Comparison of ENCODE assay signal across 23 cellular contexts in the genomic region with DNA sequence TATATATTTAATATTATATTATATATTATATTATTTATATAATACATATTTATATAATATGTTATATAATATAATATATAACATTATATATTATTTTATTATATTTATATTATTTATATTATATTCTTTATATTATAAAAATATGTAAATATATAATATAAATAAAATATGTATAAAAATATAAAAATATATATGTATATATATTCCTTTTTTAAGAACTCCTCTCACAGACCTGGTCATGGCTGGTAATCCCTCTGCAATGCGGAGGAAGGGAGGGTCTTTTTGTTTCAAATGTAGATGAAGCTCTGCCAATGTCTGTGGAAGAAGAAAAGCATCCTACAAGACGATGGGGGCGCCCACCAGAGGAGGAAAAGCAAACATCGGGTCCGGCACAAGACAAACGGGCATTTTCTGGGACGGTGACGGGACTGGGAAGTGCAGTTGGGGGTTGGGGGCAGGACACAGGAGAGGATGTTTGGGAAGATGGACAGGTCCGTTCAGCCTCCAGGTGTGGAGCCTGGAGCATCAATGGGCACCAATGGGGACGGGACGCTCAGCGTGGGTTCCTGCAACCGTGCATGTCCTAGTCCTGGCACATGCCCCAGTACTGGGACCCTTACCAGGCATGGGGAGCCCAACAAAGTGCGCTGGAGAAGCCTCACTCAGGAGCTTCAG.
"Had no signal": no experiment of that assay in that cellular context is flagged by ENCODE, and none has a peak within 500 bp of the region (broad histone marks: within the 10 kb centered on the region; RNA-seq: fewer than 3 reads in every experiment).

No MANE protein-coding gene starts in this region.

- H3K4me1 Mint-ChIP-seq: activated B cell treated with CpG ODN at 0.5 μM for 24 hours; activated naive CD8-positive, alpha-beta T cell treated with anti-CD3 and anti-CD28 coated beads for 36 hours; central memory CD8-positive, alpha-beta T cell; naive thymus-derived CD4-positive, alpha-beta T cell had no signal

- ATAC-seq: activated T-cell treated with anti-CD3 and anti-CD28 coated beads, Interleukin-2, amount 50 U/mL, for 4 hours; effector memory CD8-positive, alpha-beta T cell; heart left ventricle; left lobe of liver; lower lobe of right lung; naive thymus-derived CD4-positive, alpha-beta T cell; right cardiac atrium; stimulated activated naive CD8-positive, alpha-beta T cell treated with anti-CD3 and anti-CD28 coated beads, Interleukin-15, Interleukin-2, amounts not matched to agents 100 U/mL and 50 U/mL, for 24 hours had no signal

- H3K4me1 ChIP-seq: breast epithelium, colonic mucosa, esophagus squamous epithelium, heart left ventricle, lower lobe of right lung, tibial artery had no signal

- H3K4me3 Mint-ChIP-seq: activated B cell treated with CpG ODN at 0.5 μM for 24 hours; activated naive CD8-positive, alpha-beta T cell treated with anti-CD3 and anti-CD28 coated beads for 36 hours; activated T-cell treated with anti-CD3 and anti-CD28 coated beads, Interleukin-2, amount 50 U/mL, for 4 hours; central memory CD8-positive, alpha-beta T cell; effector memory CD8-positive, alpha-beta T cell; naive thymus-derived CD4-positive, alpha-beta T cell had no signal

- H3K9me3 ChIP-seq: breast epithelium, colonic mucosa, esophagus squamous epithelium, heart left ventricle, lower lobe of right lung, tibial artery had no signal

- DNase-seq: activated B cell treated with CpG ODN at 0.5 μM for 24 hours; activated CD4-positive, alpha-beta T cell treated with anti-CD3 and anti-CD28 coated beads for 4 hours; activated CD4-positive, alpha-beta T cell treated with anti-CD3 and anti-CD28 coated beads, Interleukin-2, amount 50 U/mL, for 48 hours; activated CD8-positive, alpha-beta memory T cell treated with anti-CD3 and anti-CD28 coated beads, Interleukin-2, amount 50 U/mL, for 48 hours; activated naive CD4-positive, alpha-beta T cell treated with Interleukin-2 at 50 U/mL for 16 hours; activated naive CD8-positive, alpha-beta T cell treated with anti-CD3 and anti-CD28 coated beads for 36 hours; activated T-cell treated with anti-CD3 and anti-CD28 coated beads, Interleukin-2, amount 50 U/mL, for 4 hours; colonic mucosa; dorsolateral prefrontal cortex; effector memory CD8-positive, alpha-beta T cell; esophagus squamous epithelium; heart left ventricle; lower lobe of right lung; naive thymus-derived CD4-positive, alpha-beta T cell; right cardiac atrium; stimulated activated CD4-positive, alpha-beta T cell treated with anti-CD3 and anti-CD28 coated beads, Interleukin-12 subunit alpha, Interleukin-12 subunit beta, amount 100 ng/mL, for 4 hours; stimulated activated CD4-positive, alpha-beta T cell treated with anti-CD3 and anti-CD28 coated beads, Interleukin-4, amount 100 ng/mL, for 4 hours; stimulated activated naive CD8-positive, alpha-beta T cell treated with anti-CD3 and anti-CD28 coated beads, Interleukin-15, Interleukin-2, amounts not matched to agents 100 U/mL and 50 U/mL, for 24 hours; T-helper 9 cell; tibial artery had no signal

- H3K27me3 Mint-ChIP-seq: activated B cell treated with CpG ODN at 0.5 μM for 24 hours; central memory CD8-positive, alpha-beta T cell; effector memory CD8-positive, alpha-beta T cell had no signal

- H3K27me3 ChIP-seq: breast epithelium, colonic mucosa had no signal

- H3K36me3 Mint-ChIP-seq: activated naive CD8-positive, alpha-beta T cell treated with anti-CD3 and anti-CD28 coated beads for 36 hours; naive thymus-derived CD4-positive, alpha-beta T cell had no signal

- H3K27ac Mint-ChIP-seq: activated B cell treated with CpG ODN at 0.5 μM for 24 hours; activated naive CD8-positive, alpha-beta T cell treated with anti-CD3 and anti-CD28 coated beads for 36 hours; effector memory CD8-positive, alpha-beta T cell; naive thymus-derived CD4-positive, alpha-beta T cell had no signal

- H3K27ac ChIP-seq: breast epithelium, colonic mucosa, dorsolateral prefrontal cortex, esophagus squamous epithelium, heart left ventricle, lower lobe of right lung, tibial artery had no signal

- H3K9me3 Mint-ChIP-seq: activated naive CD8-positive, alpha-beta T cell treated with anti-CD3 and anti-CD28 coated beads for 36 hours had no signal

- H3K36me3 ChIP-seq: breast epithelium, colonic mucosa, esophagus squamous epithelium, heart left ventricle, lower lobe of right lung, tibial artery had no signal

- H3K4me3 ChIP-seq: breast epithelium, colonic mucosa, dorsolateral prefrontal cortex, esophagus squamous epithelium, heart left ventricle, lower lobe of right lung, tibial artery had no signal
